8 cellular contexts compared by ENCODE assay signal in genomic region chr17:28370035-28370743, GRCh38. TPM values are rescaled to one million over a fixed set of nuclear protein-coding genes. Genes with fewer than 3 reads are reported as not detected.
DNase-seq lines count a peak whose midpoint lies in the region; ATAC-seq and TF ChIP-seq lines count a peak whose summit lies in the region.

Gene VTN, minus strand, starts transcription at chr17:28370307. Its CDS starts 104 bp downstream, at chr17:28370203.

- TF ChIP-seq CTCF in Panc1 (IDR thresholded peaks at IDR 0.05) (no peak), GM10266 (IDR thresholded peaks at IDR 0.05; ENCODE audit: control insufficient read depth, insufficient read depth, low read depth, missing control alignments) (no peak)

- H3K27ac ChIP-seq in Panc1 (ENCODE audit: low read length) (peak within 1 kb of the TSS; percentile 84), muscle layer of colon (ENCODE audit: low read depth, low read length) (peak within 1 kb of the TSS; percentile 48)

- in situ Hi-C loops in Panc1 (cut with HindIII; ENCODE audit: low pct_unique_long_range_greater_than_20kb, low sequenced_read_pairs): no loop called here

- DNase-seq in DMS53 (lab: John Stamatoyannopoulos, UW): peak; percentile 54
- DNase-seq in DMS53 treated with DMSO at 0.1 percent for 48 hours (lab: John Stamatoyannopoulos, UW; ENCODE audit: unreplicated experiment): no peak
- DNase-seq in Panc1 (ENCODE audit: low read depth, low spot score): no peak
- peak; percentile 36 for DNase-seq in dermis blood vessel endothelial cell
- no peak for DNase-seq in COR-L47 (lab: John Stamatoyannopoulos, UW)
- no peak for DNase-seq in GM10266 (ENCODE audit: extremely low spot score)
- DNase-seq in NCI-H2171 (lab: John Stamatoyannopoulos, UW): no peak

- peak; percentile 5; the same call in 1 of the 2 replicates for ATAC-seq in Panc1

- no peaks in the 10 kb centered on the region for H3K36me3 ChIP-seq in Panc1 (ENCODE audit: control insufficient read depth, insufficient read depth, low read length)
- H3K36me3 ChIP-seq in muscle layer of colon (ENCODE audit: insufficient read depth, low read length): no peaks in the 10 kb centered on the region

- H3K9ac ChIP-seq in muscle layer of colon (ENCODE audit: low read length): no peak within 1 kb of the TSS

- H3K27me3 ChIP-seq in Panc1 (ENCODE audit: control insufficient read depth, insufficient read depth, low read length) (no peaks in the 10 kb centered on the region), muscle layer of colon (ENCODE audit: control insufficient read depth in 1 of 2, insufficient read depth in 2 of 2, low read length in 2 of 2) (no peaks in the 10 kb centered on the region)

- BruUV-seq in Panc1 (replicated peaks; lab: Mats Ljungman, UMichigan): no TSS peak

- CTCF ChIA-PET in Panc1 (lab: Charles Lee): no interaction called here

- POLR2A ChIA-PET in Panc1 (lab: Charles Lee): interaction anchor here (0.6 to 1.0 kb wide), 3 partner anchors 13 to 156 kb away, joined by 3 to 5 read pairs (median 4); partner anchors contain the start of gene POLDIP2

- H3K4me3 ChIP-seq in Panc1 (ENCODE audit: low read depth in 2 of 2, low read length in 2 of 2): peak within 1 kb of the TSS; percentile 65 to 93
- peak within 1 kb of the TSS; percentile 20 to 65 for H3K4me3 ChIP-seq in muscle layer of colon (ENCODE audit: low read depth in 1 of 2, low read length in 2 of 2)

- H3K4me1 ChIP-seq in Panc1 (ENCODE audit: control insufficient read depth, insufficient read depth, low read length) (peaks cover 27% of the 10 kb centered on the region), muscle layer of colon (ENCODE audit: insufficient read depth, low read length) (peaks cover 18% of the 10 kb centered on the region)

- H3K9me3 ChIP-seq in Panc1 (ENCODE audit: control insufficient read depth, insufficient read depth, low read depth, low read length): no peaks in the 10 kb centered on the region
- H3K9me3 ChIP-seq in muscle layer of colon (ENCODE audit: low read length): no peaks in the 10 kb centered on the region

- intact Hi-C loops in Panc1 (cut with micrococcal nuclease; ENCODE audit: unreplicated experiment): no loop called here

RNA-seq across cellular contexts. Expression of gene VTN, which starts in this region (rescaled TPM):
- total RNA-seq in Panc1 (2021; ENCODE audit: unreplicated experiment) (2.3 TPM), dermis blood vessel endothelial cell (0.14 and 0.34 TPM in 2 replicates)
- 2.4 TPM for polyA plus RNA-seq in Panc1 (2012; ENCODE audit: insufficient read length)

Comparison
In these comparisons a context has a peak if more than half of its experiments do, and no peak if none do; other contexts are left out.
1. Peak in DNase-seq in dermis blood vessel endothelial cell; RNA of the gene not detected or under 1 TPM.